ENCODE assay signal across 8 cellular contexts in genomic region chr22:38843201-38843715, GRCh38. TPM values are rescaled to one million over a fixed set of nuclear protein-coding genes. Genes with fewer than 3 reads are reported as not detected.
DNase-seq lines count a peak whose midpoint lies in the region; ATAC-seq lines count a peak whose summit lies in the region.

No MANE protein-coding gene starts in this region.

- peak; percentile 86 for ATAC-seq in effector memory CD8-positive, alpha-beta T cell (replicated peaks)
- ATAC-seq in memory B cell (ENCODE audit: low read depth) (peak; percentile 84), HG02623 (IDR thresholded peaks at IDR 0.05; ENCODE audit: unreplicated experiment) (no peak), HG02884 (IDR thresholded peaks at IDR 0.05; ENCODE audit: unreplicated experiment) (no peak)

- no peak overlapping the region for H3K27ac Mint-ChIP-seq in activated CD4-positive, alpha-beta T cell treated with anti-CD3 and anti-CD28 coated beads, Interleukin-2, amount 10 ng/mL, durations not matched to agents 24 days and 14 days
- peak overlapping the region in 1 of 2 donors; percentile 60 for H3K27ac Mint-ChIP-seq in effector memory CD8-positive, alpha-beta T cell
- H3K27ac Mint-ChIP-seq in memory B cell, result no peak overlapping the region

- DNase-seq in ELF-1 (ENCODE audit: low read depth, low spot score), result peak; percentile 76
- peak; percentile 64 for DNase-seq in NCI-H1092 (lab: John Stamatoyannopoulos, UW)
- DNase-seq in activated CD4-positive, alpha-beta T cell treated with anti-CD3 and anti-CD28 coated beads, Interleukin-2, amount 10 ng/mL, durations not matched to agents 24 days and 14 days, result peak; percentile 86
- DNase-seq in effector memory CD8-positive, alpha-beta T cell, result peak; percentile 28 to 48 (median 43)
- DNase-seq in memory B cell (ENCODE audit: low spot score in 2 of 2), result peak; percentile 31 to 43
- peak; percentile 47 to 50 for DNase-seq in stimulated activated CD8-positive, alpha-beta memory T cell treated with anti-CD3 and anti-CD28 coated beads, Interleukin-2, amount 100 ng/mL, for 48 hours (ENCODE audit: low read depth in 2 of 2)

- H3K27me3 Mint-ChIP-seq in activated CD4-positive, alpha-beta T cell treated with anti-CD3 and anti-CD28 coated beads, Interleukin-2, amount 10 ng/mL, durations not matched to agents 24 days and 14 days, result peaks cover 62% of the 10 kb centered on the region
- peaks cover 0 to 59% of the 10 kb centered on the region in 2 donors for H3K27me3 Mint-ChIP-seq in effector memory CD8-positive, alpha-beta T cell
- peaks cover 40% of the 10 kb centered on the region for H3K27me3 Mint-ChIP-seq in memory B cell

- H3K9me3 Mint-ChIP-seq in activated CD4-positive, alpha-beta T cell treated with anti-CD3 and anti-CD28 coated beads, Interleukin-2, amount 10 ng/mL, durations not matched to agents 24 days and 14 days, result no peaks in the 10 kb centered on the region
- H3K9me3 Mint-ChIP-seq in effector memory CD8-positive, alpha-beta T cell, result no peaks in the 10 kb centered on the region
- H3K9me3 Mint-ChIP-seq in memory B cell, result no peaks in the 10 kb centered on the region

- H3K4me3 Mint-ChIP-seq in activated CD4-positive, alpha-beta T cell treated with anti-CD3 and anti-CD28 coated beads, Interleukin-2, amount 10 ng/mL, durations not matched to agents 24 days and 14 days, result no peak overlapping the region
- peak overlapping the region; percentile 76 to 89 for H3K4me3 Mint-ChIP-seq in effector memory CD8-positive, alpha-beta T cell
- H3K4me3 Mint-ChIP-seq in memory B cell, result peak overlapping the region; percentile 44

- peaks cover 8% of the 10 kb centered on the region for H3K4me1 Mint-ChIP-seq in activated CD4-positive, alpha-beta T cell treated with anti-CD3 and anti-CD28 coated beads, Interleukin-2, amount 10 ng/mL, durations not matched to agents 24 days and 14 days
- peaks cover 16 to 30% of the 10 kb centered on the region in 2 donors for H3K4me1 Mint-ChIP-seq in effector memory CD8-positive, alpha-beta T cell (ENCODE audit: low read depth in 2 of 2)
- peaks cover 9% of the 10 kb centered on the region for H3K4me1 Mint-ChIP-seq in memory B cell

- no peaks in the 10 kb centered on the region for H3K36me3 Mint-ChIP-seq in activated CD4-positive, alpha-beta T cell treated with anti-CD3 and anti-CD28 coated beads, Interleukin-2, amount 10 ng/mL, durations not matched to agents 24 days and 14 days (ENCODE audit: low read depth)
- no peaks in the 10 kb centered on the region for H3K36me3 Mint-ChIP-seq in effector memory CD8-positive, alpha-beta T cell (ENCODE audit: insufficient read depth)
- no peaks in the 10 kb centered on the region for H3K36me3 Mint-ChIP-seq in memory B cell

- intact Hi-C loops in activated CD4-positive, alpha-beta T cell treated with anti-CD3 and anti-CD28 coated beads, Interleukin-2, amount 10 ng/mL, durations not matched to agents 24 days and 14 days (cut with micrococcal nuclease), result loop anchor here (5.0 kb wide), 1 partner anchor 86 kb away; the partner anchor contains the start of gene SUN2

RNA-seq across cellular contexts. Expression of gene NPTXR, which starts 0.6 kb away (rescaled TPM):
- total RNA-seq in activated CD4-positive, alpha-beta T cell treated with anti-CD3 and anti-CD28 coated beads, Interleukin-2, amount 10 ng/mL, durations not matched to agents 24 days and 14 days, result 0.98 and 1.0 TPM in 2 replicates

RNA-seq across cellular contexts. Expression of gene CBX6, which starts 28.8 kb away (rescaled TPM):
- 178 and 180 TPM in 2 replicates for total RNA-seq in activated CD4-positive, alpha-beta T cell treated with anti-CD3 and anti-CD28 coated beads, Interleukin-2, amount 10 ng/mL, durations not matched to agents 24 days and 14 days

RNA-seq across cellular contexts. Expression of gene DNAL4, which starts 49.3 kb away (rescaled TPM):
- total RNA-seq in activated CD4-positive, alpha-beta T cell treated with anti-CD3 and anti-CD28 coated beads, Interleukin-2, amount 10 ng/mL, durations not matched to agents 24 days and 14 days, result 5.5 and 6.3 TPM in 2 replicates

Comparison
In these comparisons a context has a peak if more than half of its experiments do, and no peak if none do; other contexts are left out.
1. ATAC-seq: peak in effector memory CD8-positive, alpha-beta T cell (single experiment) and memory B cell (single experiment); none in HG02623 (single experiment) and HG02884 (single experiment).
2. Peak in every context shown above with its lines, with median percentiles within 50 percentile points of each other: DNase-seq.